Comparison of ENCODE assay signal across 8 cellular contexts in the genomic region with DNA sequence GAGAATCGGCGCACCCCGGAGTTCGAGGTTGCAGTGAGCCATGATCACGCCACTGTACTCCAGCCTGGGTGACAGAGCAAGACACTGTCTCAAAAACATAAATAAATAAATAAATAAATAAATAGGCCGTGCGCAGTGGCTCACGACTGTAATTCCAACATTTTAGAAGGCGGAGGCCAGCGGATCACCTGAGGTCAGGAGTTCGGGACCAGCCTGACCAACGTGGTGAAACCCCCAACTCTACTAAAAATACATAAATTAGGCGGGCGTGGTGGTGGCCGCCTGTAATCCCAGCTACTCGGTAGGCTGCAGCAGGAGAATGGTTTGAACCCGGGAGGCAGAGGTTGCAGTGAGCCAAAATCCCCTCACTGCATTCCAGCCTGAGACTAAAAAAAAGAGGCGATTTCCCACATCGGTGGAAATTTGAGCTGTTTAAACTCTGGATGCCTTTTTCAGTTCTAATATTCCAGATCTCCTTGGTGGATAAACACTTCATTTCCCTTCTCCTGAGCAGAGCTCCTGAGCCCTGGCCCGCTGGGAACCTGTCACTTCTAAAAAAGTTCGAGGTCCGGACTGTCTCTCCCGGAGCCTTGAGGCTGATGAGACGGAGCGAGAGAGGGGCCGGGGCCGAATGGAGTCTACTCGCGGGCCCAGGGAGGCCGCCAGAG. TPM values are rescaled to one million over a fixed set of nuclear protein-coding genes. Genes with fewer than 3 reads are reported as not detected.
DNase-seq lines count a peak whose midpoint lies in the region; ATAC-seq and TF ChIP-seq lines count a peak whose summit lies in the region.

No MANE protein-coding gene starts in this region.

- ATAC-seq in left lung = no peak

- peak overlapping the region; percentile 44 to 72 for H3K4me3 ChIP-seq in left lung
- H3K4me3 ChIP-seq in transverse colon = peak overlapping the region in 3 of 4 donors; percentile 57 to 85 (median 59)

- TF ChIP-seq EP300 in transverse colon (IDR thresholded peaks at IDR 0.05; ENCODE audit: low read depth) = no peak

- CTCF ChIA-PET in activated naive CD4-positive, alpha-beta T cell treated with anti-CD3 and anti-CD28 coated beads, Interleukin-2, amount 10 ng/mL, durations not matched to agents 7 days and 5 days (lab: Charles Lee) = interaction anchor here (0.7 to 13.7 kb wide), 23 partner anchors 9 to 224 kb away, joined by 3 to 174 read pairs (median 4); partner anchors contain the start of genes ACTR1A, ELOVL3, GBF1 and PITX3

- peak overlapping the region; percentile 96 for H3K27ac ChIP-seq in left lung
- peak overlapping the region; percentile 94 to 99 (median 98) for H3K27ac ChIP-seq in transverse colon

- H3K4me1 Mint-ChIP-seq in activated naive CD4-positive, alpha-beta T cell treated with anti-CD3 and anti-CD28 coated beads, Interleukin-2, amount 10 ng/mL, durations not matched to agents 7 days and 5 days = peaks cover 38% of the 10 kb centered on the region
- H3K4me1 Mint-ChIP-seq in activated naive CD8-positive, alpha-beta T cell treated with anti-CD3 and anti-CD28 coated beads for 36 hours = peaks cover 45% of the 10 kb centered on the region

- peaks cover 10 to 39% of the 10 kb centered on the region in 2 donors for H3K4me1 ChIP-seq in left lung
- peaks cover 5 to 32% (median 25%) of the 10 kb centered on the region in 4 donors for H3K4me1 ChIP-seq in transverse colon

- intact Hi-C loops in left lung (cut with DNase I) = loop anchor here in 1 of 2 donors (10.0 kb wide), 1 partner anchor 201 kb away; no protein-coding TSS in a partner anchor
- intact Hi-C loops in transverse colon (cut with DNase I; ENCODE audit: low total_unique reads) = loop anchor here (1.0 to 10.0 kb wide), 3 partner anchors 28 to 191 kb away; no protein-coding TSS in a partner anchor

- DNase-seq in activated naive CD4-positive, alpha-beta T cell treated with anti-CD3 and anti-CD28 coated beads, Interleukin-2, amount 10 ng/mL, durations not matched to agents 7 days and 5 days = no peak
- no peak for DNase-seq in activated naive CD4-positive, alpha-beta T cell treated with anti-CD3 and anti-CD28 coated beads, Interleukin-2, amount 50 U/mL, for 16 hours
- no peak for DNase-seq in activated naive CD8-positive, alpha-beta T cell treated with anti-CD3 and anti-CD28 coated beads for 36 hours
- DNase-seq in left lung = no peak
- DNase-seq in transverse colon = no peak
- no peak for DNase-seq in NOMO-1 treated with dmso at 0.1 percent for 144 hours (lab: John Stamatoyannopoulos, UW; ENCODE audit: unreplicated experiment)
- DNase-seq in GM19240 (ENCODE audit: insufficient read length, low spot score) = no peak
- no peak for DNase-seq in Ammon's horn (ENCODE audit: low spot score)

- TF ChIP-seq CTCF in left lung (IDR thresholded peaks at IDR 0.05) = peak; percentile 91 to 95
- peak in 2 of 5 experiments; percentile 95 to 97 for TF ChIP-seq CTCF in transverse colon (IDR thresholded peaks at IDR 0.05)

- peak overlapping the region; percentile 96 for H3K27ac Mint-ChIP-seq in activated naive CD4-positive, alpha-beta T cell treated with anti-CD3 and anti-CD28 coated beads, Interleukin-2, amount 10 ng/mL, durations not matched to agents 7 days and 5 days
- H3K27ac Mint-ChIP-seq in activated naive CD8-positive, alpha-beta T cell treated with anti-CD3 and anti-CD28 coated beads for 36 hours = peak overlapping the region; percentile 99

- TF ChIP-seq POLR2A in transverse colon (IDR thresholded peaks at IDR 0.05) = no peak

- H3K36me3 Mint-ChIP-seq in activated naive CD4-positive, alpha-beta T cell treated with anti-CD3 and anti-CD28 coated beads, Interleukin-2, amount 10 ng/mL, durations not matched to agents 7 days and 5 days = peaks cover 25% of the 10 kb centered on the region
- H3K36me3 Mint-ChIP-seq in activated naive CD8-positive, alpha-beta T cell treated with anti-CD3 and anti-CD28 coated beads for 36 hours = peaks cover 37% of the 10 kb centered on the region

- in situ Hi-C loops in transverse colon (cut with MboI; ENCODE audit: low pct_ligation_motif_present in 1 of 4, low pct_unique_long_range_greater_than_20kb in 1 of 4, low sequenced_read_pairs in 3 of 4) = loop anchor here in 1 of 4 donors (25.0 kb wide), 1 partner anchor 194 kb away; no protein-coding TSS in a partner anchor

- WGBS in transverse colon (ENCODE audit: low coverage in 1 of 2), 2 donors = 20% methylated on average over 30 of the region's 30 CpGs; no CpG with 5 or more reads in 1 of the 2 donors

- H3K9me3 ChIP-seq in left lung = no peaks in the 10 kb centered on the region
- no peaks in the 10 kb centered on the region for H3K9me3 ChIP-seq in transverse colon

- peak overlapping the region; percentile 79 for H3K4me3 Mint-ChIP-seq in activated naive CD4-positive, alpha-beta T cell treated with anti-CD3 and anti-CD28 coated beads, Interleukin-2, amount 10 ng/mL, durations not matched to agents 7 days and 5 days
- H3K4me3 Mint-ChIP-seq in activated naive CD8-positive, alpha-beta T cell treated with anti-CD3 and anti-CD28 coated beads for 36 hours = peak overlapping the region; percentile 95

- no peaks in the 10 kb centered on the region for H3K27me3 ChIP-seq in left lung
- H3K27me3 ChIP-seq in transverse colon = no peaks in the 10 kb centered on the region

- no peaks in the 10 kb centered on the region for H3K9me3 Mint-ChIP-seq in activated naive CD4-positive, alpha-beta T cell treated with anti-CD3 and anti-CD28 coated beads, Interleukin-2, amount 10 ng/mL, durations not matched to agents 7 days and 5 days
- no peaks in the 10 kb centered on the region for H3K9me3 Mint-ChIP-seq in activated naive CD8-positive, alpha-beta T cell treated with anti-CD3 and anti-CD28 coated beads for 36 hours

- H3K36me3 ChIP-seq in left lung (peaks cover 0 to 22% of the 10 kb centered on the region in 2 donors), transverse colon (no peaks in the 10 kb centered on the region)

- peaks cover 10% of the 10 kb centered on the region for H3K27me3 Mint-ChIP-seq in activated naive CD4-positive, alpha-beta T cell treated with anti-CD3 and anti-CD28 coated beads, Interleukin-2, amount 10 ng/mL, durations not matched to agents 7 days and 5 days
- H3K27me3 Mint-ChIP-seq in activated naive CD8-positive, alpha-beta T cell treated with anti-CD3 and anti-CD28 coated beads for 36 hours = no peaks in the 10 kb centered on the region

RNA-seq across cellular contexts. Expression of gene NFKB2, which starts 2.0 kb away (rescaled TPM):
- 100 to 1,000 TPM; 247 to 263 TPM for total RNA-seq in activated naive CD8-positive, alpha-beta T cell treated with anti-CD3 and anti-CD28 coated beads for 36 hours
- total RNA-seq in left lung (10 to 100 TPM; 37.0 to 50.2 TPM), transverse colon (10 to 100 TPM in 3 of 4 donors, 1 to 10 TPM in 1; 4.4 to 24.5 (median 17.8) TPM)

RNA-seq across cellular contexts. Expression of gene PSD, which starts 25.0 kb away (rescaled TPM):
- total RNA-seq in activated naive CD8-positive, alpha-beta T cell treated with anti-CD3 and anti-CD28 coated beads for 36 hours = 1 to 10 TPM; 5.2 to 7.6 TPM
- total RNA-seq in left lung (1 to 10 TPM; 1.4 to 5.4 TPM), transverse colon (10 to 100 TPM; 38.9 to 56.1 (median 49.4) TPM)

RNA-seq across cellular contexts. Expression of gene FBXL15, which starts 27.1 kb away (rescaled TPM):
- total RNA-seq in activated naive CD8-positive, alpha-beta T cell treated with anti-CD3 and anti-CD28 coated beads for 36 hours = 10 to 100 TPM; 11.7 to 13.0 TPM
- 10 to 100 TPM; 17.4 to 18.7 TPM for total RNA-seq in left lung
- total RNA-seq in transverse colon = 10 to 100 TPM; 16.7 to 56.3 (median 46.0) TPM

RNA-seq across cellular contexts. Expression of gene CUEDC2, which starts 38.8 kb away (rescaled TPM):
- 10 to 100 TPM; 66.3 to 73.8 TPM for total RNA-seq in activated naive CD8-positive, alpha-beta T cell treated with anti-CD3 and anti-CD28 coated beads for 36 hours
- 10 to 100 TPM; 47.0 to 48.2 TPM for total RNA-seq in left lung
- total RNA-seq in transverse colon = 10 to 100 TPM in 3 of 4 donors, 1 to 10 TPM in 1; 5.2 to 35.2 (median 33.5) TPM

RNA-seq across cellular contexts. Expression of gene C10orf95, which starts 57.8 kb away (rescaled TPM):
- under 1 TPM; 0.49 to 0.62 TPM for total RNA-seq in activated naive CD8-positive, alpha-beta T cell treated with anti-CD3 and anti-CD28 coated beads for 36 hours
- total RNA-seq in left lung = 1 to 10 TPM; 5.6 to 7.3 TPM
- 10 to 100 TPM in 1 of 4 donors, 1 to 10 TPM in 1, under 1 TPM in 2; 0.48 to 34.4 (median 1.1) TPM for total RNA-seq in transverse colon

Comparison
In these comparisons a context has a peak if more than half of its experiments do, and no peak if none do; other contexts are left out.
1. RNA of gene NFKB2, which starts 2.0 kb away (total RNA-seq): 247 to 263 TPM in activated naive CD8-positive, alpha-beta T cell treated with anti-CD3 and anti-CD28 coated beads for 36 hours; 37.0 to 50.2 TPM in left lung and 4.4 to 24.5 TPM in transverse colon; every median in the first group is over 4 times any median in the second.
2. RNA of gene PSD, which starts 25.0 kb away (total RNA-seq): 38.9 to 56.1 TPM in transverse colon; 5.2 to 7.6 TPM in activated naive CD8-positive, alpha-beta T cell treated with anti-CD3 and anti-CD28 coated beads for 36 hours and 1.4 to 5.4 TPM in left lung; every median in the first group is over 4 times any median in the second.